Comparison of ENCODE assay signal across 23 cellular contexts in genomic region chr14:36822671-36823070, GRCh38.
"Had no signal": no experiment of that assay in that cellular context is flagged by ENCODE, and none has a peak within 500 bp of the region (broad histone marks: within the 10 kb centered on the region; RNA-seq: fewer than 3 reads in every experiment).

No MANE protein-coding gene starts in this region.

- H3K27ac ChIP-seq: RWPE1 had no signal

- H3K27me3 ChIP-seq: MG63 had no signal

- DNase-seq: IMR-90, Karpas-422, KG1, MG63, NCI-H1092, NCI-H1105 treated with DMSO at 0.1 percent for 48 hours, NCI-H1417 treated with DMSO at 0.1 percent for 48 hours, NCI-H146, NCI-H1694 treated with DMSO at 0.1 percent for 48 hours, NCI-H1930, NCI-H2081, NCI-H2107, NCI-H2171, NCI-H226, NCI-H446, NCI-H510A, NCI-H524 treated with DMSO at 0.1 percent for 48 hours, NCI-H774, SHP77 had no signal

- H3K4me3 ChIP-seq: MG63 had no signal

- H3K36me3 ChIP-seq: MG63 had no signal

- ATAC-seq: HepG2, Panc1, SK-N-SH treated with all-trans-retinoic acid at 6 μM for 48 hours had no signal

- H3K9me3 ChIP-seq: MG63 had no signal
